34 cellular contexts compared by ENCODE assay signal in genomic region chr4:88857588-88857987, GRCh38.
DNase-seq lines count a peak whose midpoint lies in the region; ATAC-seq, FAIRE-seq and TF ChIP-seq lines count a peak whose summit lies in the region.
"Had no signal": no experiment of that assay in that cellular context is flagged by ENCODE, and none has a peak within 500 bp of the region (broad histone marks: within the 10 kb centered on the region; RNA-seq: fewer than 3 reads in every experiment).

No MANE protein-coding gene starts in this region.

- H3K4me3 ChIP-seq in right cardiac atrium (ENCODE audit: low read length) = no peak overlapping the region
- H3K4me3 ChIP-seq: A549, esophagus muscularis mucosa, heart left ventricle, prostate gland had no signal

- no peak overlapping the region for H3K4me3 Mint-ChIP-seq in natural killer cell
- H3K4me3 Mint-ChIP-seq: activated naive CD8-positive, alpha-beta T cell treated with anti-CD3 and anti-CD28 coated beads, Interleukin-2, amount 10 ng/mL, durations not matched to agents 7 days and 5 days; activated T-cell treated with anti-CD3 and anti-CD28 coated beads, Interleukin-2, amount 50 U/mL, for 24 hours; central memory CD8-positive, alpha-beta T cell; H9; naive thymus-derived CD8-positive, alpha-beta T cell; T-helper 1 cell treated with Interleukin-12 subunit alpha and Interleukin-12 subunit beta and Interleukin-4 antibody, amounts not matched to agents 30 μg/mL and 1 μg/mL, for 36 hours had no signal

- H3K36me3 Mint-ChIP-seq in natural killer cell = no peaks in the 10 kb centered on the region
- H3K36me3 Mint-ChIP-seq: activated naive CD8-positive, alpha-beta T cell treated with anti-CD3 and anti-CD28 coated beads, Interleukin-2, amount 10 ng/mL, durations not matched to agents 7 days and 5 days; naive thymus-derived CD8-positive, alpha-beta T cell had no signal

- peaks cover 11 to 13% of the 10 kb centered on the region in 2 donors for H3K27me3 Mint-ChIP-seq in natural killer cell (ENCODE audit: low read depth in 2 of 2)
- H3K27me3 Mint-ChIP-seq: activated T-cell treated with anti-CD3 and anti-CD28 coated beads, Interleukin-2, amount 50 U/mL, for 24 hours; central memory CD8-positive, alpha-beta T cell had no signal

- intact Hi-C loops in Right ventricle myocardium inferior (cut with DNase I) (no loop called here), right cardiac atrium (cut with DNase I) (no loop called here), left ventricle myocardium superior (cut with micrococcal nuclease) (no loop called here), natural killer cell (cut with micrococcal nuclease) (no loop called here)

- no peak for FAIRE-seq in urothelium cell line (lab: Jason Lieb, UNC)
- FAIRE-seq: A549, GM12891, TTC549 had no signal

- H3K27ac Mint-ChIP-seq in natural killer cell = no peak overlapping the region
- H3K27ac Mint-ChIP-seq: activated naive CD8-positive, alpha-beta T cell treated with anti-CD3 and anti-CD28 coated beads, Interleukin-2, amount 10 ng/mL, durations not matched to agents 7 days and 5 days; activated T-cell treated with anti-CD3 and anti-CD28 coated beads, Interleukin-2, amount 50 U/mL, for 24 hours; naive thymus-derived CD8-positive, alpha-beta T cell; T-helper 1 cell treated with Interleukin-12 subunit alpha and Interleukin-12 subunit beta and Interleukin-4 antibody, amounts not matched to agents 30 μg/mL and 1 μg/mL, for 36 hours had no signal

- H3K9me3 ChIP-seq in right cardiac atrium (ENCODE audit: control insufficient read depth, low read length) = no peaks in the 10 kb centered on the region
- H3K9me3 ChIP-seq: A549, BE2C, esophagus muscularis mucosa, heart left ventricle, prostate gland, SK-N-SH had no signal

- H3K27me3 ChIP-seq in right cardiac atrium (ENCODE audit: control insufficient read depth, insufficient read depth) = no peaks in the 10 kb centered on the region
- H3K27me3 ChIP-seq: BE2C, esophagus muscularis mucosa, foreskin keratinocyte, heart left ventricle had no signal

- no peaks in the 10 kb centered on the region for H3K9me3 Mint-ChIP-seq in natural killer cell
- H3K9me3 Mint-ChIP-seq: activated naive CD8-positive, alpha-beta T cell treated with anti-CD3 and anti-CD28 coated beads, Interleukin-2, amount 10 ng/mL, durations not matched to agents 7 days and 5 days; activated T-cell treated with anti-CD3 and anti-CD28 coated beads, Interleukin-2, amount 50 U/mL, for 24 hours; central memory CD8-positive, alpha-beta T cell; H9; naive thymus-derived CD8-positive, alpha-beta T cell; T-helper 1 cell treated with Interleukin-12 subunit alpha and Interleukin-12 subunit beta and Interleukin-4 antibody, amounts not matched to agents 30 μg/mL and 1 μg/mL, for 36 hours had no signal

- peak; percentile 56 for ATAC-seq in Right ventricle myocardium inferior
- ATAC-seq in right cardiac atrium = no peak
- ATAC-seq in left ventricle myocardium superior = peak; percentile 62
- no peak for ATAC-seq in natural killer cell
- ATAC-seq: A549; foreskin keratinocyte; naive thymus-derived CD8-positive, alpha-beta T cell had no signal

- no peak for TF ChIP-seq CTCF in natural killer cell (IDR thresholded peaks at IDR 0.05)

- peaks cover 2% of the 10 kb centered on the region for H3K4me1 ChIP-seq in right cardiac atrium (ENCODE audit: control insufficient read depth, insufficient read depth, low read length)
- H3K4me1 ChIP-seq: A549, BE2C, prostate gland had no signal

- no peak overlapping the region for H3K27ac ChIP-seq in right cardiac atrium (ENCODE audit: low read length)
- H3K27ac ChIP-seq: A549, esophagus muscularis mucosa, foreskin keratinocyte, prostate gland had no signal

- DNase-seq in Right ventricle myocardium inferior (ENCODE audit: missing footprints) (no peak), right cardiac atrium (no peak), MV-4-11 (lab: John Stamatoyannopoulos, UW) (peak; percentile 5), left ventricle myocardium superior (no peak), urothelium cell line (ENCODE audit: low spot score) (peak; percentile 10), natural killer cell (no peak)
- DNase-seq in activated effector memory CD4-positive, alpha-beta T cell treated with Interleukin-2 at 50 U/mL for 16 hours = no peak
- DNase-seq in stimulated activated CD4-positive, alpha-beta T cell treated with anti-CD3 and anti-CD28 coated beads, Interleukin-12 subunit alpha, Interleukin-12 subunit beta, amount 100 ng/mL, for 4 hours = no peak
- DNase-seq: activated gamma-delta T cell; activated naive CD8-positive, alpha-beta T cell treated with anti-CD3 and anti-CD28 coated beads, Interleukin-2, amount 10 ng/mL, durations not matched to agents 7 days and 5 days; activated T-cell treated with anti-CD3 and anti-CD28 coated beads, Interleukin-2, amount 50 U/mL, for 24 hours; aorta; BE2C; foreskin keratinocyte; H9; heart left ventricle; islet precursor cell; Kasumi-1; naive thymus-derived CD8-positive, alpha-beta T cell; NCI-H1048; NCI-H1694 treated with DMSO at 0.1 percent for 48 hours; NCI-H446 treated with DMSO at 0.1 percent for 48 hours; NCI-H82; nucleus accumbens; OCI-M1; SK-N-SH; stimulated activated naive CD4-positive, alpha-beta T cell treated with Interleukin-2 at 50 U/mL for 16 hours had no signal

- peaks cover 0 to 7% of the 10 kb centered on the region in 2 donors for H3K4me1 Mint-ChIP-seq in natural killer cell
- H3K4me1 Mint-ChIP-seq: activated naive CD8-positive, alpha-beta T cell treated with anti-CD3 and anti-CD28 coated beads, Interleukin-2, amount 10 ng/mL, durations not matched to agents 7 days and 5 days; central memory CD8-positive, alpha-beta T cell had no signal

Comparison
In these comparisons a context has a peak if more than half of its experiments do, and no peak if none do; other contexts are left out.
1. ATAC-seq: peak in Right ventricle myocardium inferior (single experiment) and left ventricle myocardium superior (single experiment); none in right cardiac atrium (0 of 2) and natural killer cell (0 of 3).
2. DNase-seq: peak in MV-4-11 (single experiment) and urothelium cell line (single experiment); none in Right ventricle myocardium inferior (single experiment), right cardiac atrium (0 of 3), left ventricle myocardium superior (single experiment), activated effector memory CD4-positive, alpha-beta T cell treated with Interleukin-2 at 50 U/mL for 16 hours (single experiment), stimulated activated CD4-positive, alpha-beta T cell treated with anti-CD3 and anti-CD28 coated beads, Interleukin-12 subunit alpha, Interleukin-12 subunit beta, amount 100 ng/mL, for 4 hours (single experiment) and natural killer cell (single experiment).